Comparison of ENCODE assay signal across 15 cellular contexts in genomic region chr10:132500781-132501415, GRCh38.
"Had no signal": no experiment of that assay in that cellular context is flagged by ENCODE, and none has a peak within 500 bp of the region (broad histone marks: within the 10 kb centered on the region; RNA-seq: fewer than 3 reads in every experiment).

No MANE protein-coding gene starts in this region.

- ATAC-seq: effector memory CD8-positive, alpha-beta T cell; gastrocnemius medialis; left colon; left ventricle myocardium superior; psoas muscle had no signal

- DNase-seq: effector memory CD8-positive, alpha-beta T cell; glutamatergic neuron; islet precursor cell; left ventricle myocardium superior; mesendoderm; naive B cell; psoas muscle; small intestine; stimulated activated CD4-positive, alpha-beta T cell treated with anti-CD3 and anti-CD28 coated beads, Interleukin-2, amount 100 ng/mL, for 48 hours; stimulated activated naive CD4-positive, alpha-beta T cell treated with Interleukin-2 at 50 U/mL for 16 hours; thyroid gland had no signal

- H3K36me3 ChIP-seq: esophagus muscularis mucosa, gastrocnemius medialis, thyroid gland had no signal

- H3K4me3 ChIP-seq: esophagus muscularis mucosa, gastrocnemius medialis, psoas muscle, thyroid gland had no signal

- H3K9me3 ChIP-seq: esophagus muscularis mucosa, gastrocnemius medialis, psoas muscle, thyroid gland had no signal

- H3K27me3 ChIP-seq: esophagus muscularis mucosa, gastrocnemius medialis, thyroid gland had no signal

- H3K4me1 ChIP-seq: thyroid gland had no signal

- H3K27ac ChIP-seq: epithelial cell of prostate, esophagus muscularis mucosa, psoas muscle, thyroid gland had no signal
